Comparison of ENCODE assay signal across 8 cellular contexts in the genomic region with DNA sequence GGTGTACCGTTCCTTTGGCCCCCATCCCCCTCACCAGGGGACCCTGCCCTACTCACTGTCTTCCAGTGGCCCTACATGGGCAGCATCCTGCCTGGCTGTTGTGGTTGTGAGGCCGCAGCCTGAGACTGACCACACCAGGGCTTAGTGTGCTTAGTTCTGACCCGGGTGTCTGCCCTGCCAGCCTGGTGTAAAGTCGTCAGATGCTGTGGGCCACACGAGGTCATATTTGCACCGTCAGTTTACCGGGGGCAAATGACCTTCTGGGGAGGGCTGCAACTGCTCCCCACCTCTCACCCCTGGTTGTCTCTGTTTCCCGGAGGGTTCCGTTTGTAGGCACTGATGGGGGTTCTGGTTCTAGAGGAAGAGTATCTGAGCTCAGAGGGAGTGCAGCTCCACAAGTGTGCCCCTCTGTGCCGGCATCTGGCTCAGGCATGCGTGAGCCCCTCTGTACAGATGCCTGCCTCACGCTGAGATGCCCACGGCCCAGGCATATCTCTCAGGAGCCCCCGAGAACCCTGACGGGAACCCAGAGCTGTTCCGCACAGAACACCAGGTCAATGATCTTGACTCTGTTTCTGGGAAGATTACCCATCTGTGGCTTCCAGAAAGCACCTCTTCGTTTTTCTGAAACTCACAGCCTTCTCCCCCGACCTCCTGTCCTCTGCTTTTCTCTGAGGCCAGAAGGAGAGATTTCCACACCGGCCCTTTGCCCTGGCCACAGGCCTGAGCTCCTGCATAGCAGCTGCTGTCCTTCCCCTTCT. TPM values are rescaled to one million over a fixed set of nuclear protein-coding genes. Genes with fewer than 3 reads are reported as not detected.
A peak's percentile ranks its signal among the peaks of the same experiment; 100 is the strongest.
DNase-seq lines count a peak whose midpoint lies in the region; ATAC-seq and TF ChIP-seq lines count a peak whose summit lies in the region.

No MANE protein-coding gene starts in this region.

- ATAC-seq in GM18870 (IDR thresholded peaks at IDR 0.05; ENCODE audit: unreplicated experiment) (peak; percentile 24), HG02938 (IDR thresholded peaks at IDR 0.05; ENCODE audit: unreplicated experiment) (peak; percentile 33), gastrocnemius medialis (peak in 1 of 2 donors; percentile 9), GM18519 (IDR thresholded peaks at IDR 0.05; ENCODE audit: low FRiP score, unreplicated experiment) (no peak)

- H3K36me3 ChIP-seq in adipocyte (ENCODE audit: control insufficient read depth, insufficient read depth, low read length, severe bottlenecking) (peaks cover 5% of the 10 kb centered on the region), gastrocnemius medialis (no peaks in the 10 kb centered on the region), brain microvascular endothelial cell (replicated peaks) (peaks cover 2% of the 10 kb centered on the region)

- TF ChIP-seq POLR2A in gastrocnemius medialis (IDR thresholded peaks at IDR 0.05): no peak

- H3K9ac ChIP-seq in adipocyte (ENCODE audit: low read length): peak overlapping the region; percentile 65

- H3K27ac ChIP-seq in gastrocnemius medialis: peak overlapping the region; percentile 95 to 100 (median 97)
- H3K27ac ChIP-seq in brain microvascular endothelial cell: no peak overlapping the region

- H3K27me3 ChIP-seq in adipocyte (replicated peaks; ENCODE audit: control insufficient read depth, insufficient read depth, low read length) (no peaks in the 10 kb centered on the region), gastrocnemius medialis (no peaks in the 10 kb centered on the region), brain microvascular endothelial cell (replicated peaks) (no peaks in the 10 kb centered on the region)

- H3K9me3 ChIP-seq in adipocyte (ENCODE audit: control insufficient read depth, low read length): no peaks in the 10 kb centered on the region
- no peaks in the 10 kb centered on the region for H3K9me3 ChIP-seq in gastrocnemius medialis

- intact Hi-C loops in gastrocnemius medialis (cut with DNase I; ENCODE audit: low total_unique reads): no loop called here

- H3K4me3 ChIP-seq in adipocyte (ENCODE audit: low read length) (peak overlapping the region; percentile 24), gastrocnemius medialis (peak overlapping the region; percentile 28 to 49 (median 39)), brain microvascular endothelial cell (ENCODE audit: low read depth, low read length) (no peak overlapping the region)

- no peak for TF ChIP-seq CTCF in gastrocnemius medialis (IDR thresholded peaks at IDR 0.05 in 4 of 5, conservative IDR thresholded peaks at IDR 0.05 in 1 of 5)
- TF ChIP-seq CTCF in brain microvascular endothelial cell (IDR thresholded peaks at IDR 0.05; ENCODE audit: low read depth, low read length, missing control alignments): no peak

- DNase-seq in adipocyte (ENCODE audit: low read depth) (no peak), gastrocnemius medialis (peak in 1 of 2 donors; percentile 60), inferior parietal cortex (ENCODE audit: extremely low spot score) (no peak), brain microvascular endothelial cell (no peak), NCI-H187 (lab: John Stamatoyannopoulos, UW) (no peak)

- in situ Hi-C loops in gastrocnemius medialis (cut with MboI; ENCODE audit: low sequenced_read_pairs in 4 of 4) (loop anchor here in 1 of 4 donors (25.0 kb wide), 1 partner anchor 383 kb away; no protein-coding TSS in a partner anchor), brain microvascular endothelial cell (cut with HindIII; ENCODE audit: low pct_ligation_motif_present, low sequenced_read_pairs) (no loop called here)

- peaks cover 60% of the 10 kb centered on the region for H3K4me1 ChIP-seq in adipocyte (ENCODE audit: control insufficient read depth, insufficient read depth, low read length)
- H3K4me1 ChIP-seq in gastrocnemius medialis: peaks cover 98 to 99% of the 10 kb centered on the region in 2 donors

RNA-seq across cellular contexts. Expression of a gene that starts 19.2 kb away (rescaled TPM):
- total RNA-seq in gastrocnemius medialis: 10 to 100 TPM; 18.3 to 50.2 (median 32.9) TPM
